In genomic region chr11:33891714-33892327, GRCh38 we compare ENCODE assay signal across 1 cellular context.
TF ChIP-seq lines count a peak whose summit lies in the region.

TSS of gene LMO2 (minus strand) at chr11:33892076. CDS start at chr11:33869716, 22,360 bp downstream.

TF ChIP-seq in K562, 482 proteins besides CTCF, POLR2A, EP300 and RAD21 (continued from another document and continues in another):
- TF ChIP-seq ZNF407 (IDR thresholded peaks at IDR 0.05; ENCODE audit: low read depth) (no peak), CAMTA2 (CRISPR knock-in tag; conservative IDR thresholded peaks at IDR 0.05) (no peak), ZFPM2 (CRISPR knock-in tag; IDR thresholded peaks at IDR 0.05) (no peak), FOXA1 (IDR thresholded peaks at IDR 0.05; ENCODE audit: borderline replicate concordance) (no peak), KAT2B (IDR thresholded peaks at IDR 0.05; ENCODE audit: low read depth, low read length) (no peak), RB1 (IDR thresholded peaks at IDR 0.05; ENCODE audit: low read depth) (no peak), ZNF133 (CRISPR knock-in tag; IDR thresholded peaks at IDR 0.05) (no peak), YY1 (IDR thresholded peaks at IDR 0.05; ENCODE audit: borderline replicate concordance in 1 of 3, control insufficient read depth in 1 of 3, extremely low read depth in 1 of 3, insufficient read depth in 3 of 3, insufficient read length in 1 of 3, insufficient replicate concordance in 2 of 3, low read depth in 1 of 3, low read length in 2 of 3) (peak in 1 of 3 experiments; percentile 54), THRB (CRISPR knock-in tag; conservative IDR thresholded peaks at IDR 0.05) (no peak), ZNF277 (CRISPR knock-in tag; IDR thresholded peaks at IDR 0.05; ENCODE audit: borderline replicate concordance) (no peak), WHSC1 (IDR thresholded peaks at IDR 0.05; ENCODE audit: low read length) (no peak), GTF2E2 (tag; IDR thresholded peaks at IDR 0.05) (no peak), KDM5B (IDR thresholded peaks at IDR 0.05; ENCODE audit: insufficient replicate concordance, low read depth, low read length) (no peak), NRF1 (conservative IDR thresholded peaks at IDR 0.05 in 1 of 2, IDR thresholded peaks at IDR 0.05 in 1 of 2) (no peak; a peak in 1 of 4 replicates), ZNF384 (IDR thresholded peaks at IDR 0.05; ENCODE audit: low read depth, low read length) (no peak), BCLAF1 (IDR thresholded peaks at IDR 0.05; ENCODE audit: borderline replicate concordance in 1 of 2, control insufficient read depth in 1 of 2, low read depth in 2 of 2, low read length in 1 of 2) (no peak), FOXK1 (CRISPR knock-in tag; IDR thresholded peaks at IDR 0.05; ENCODE audit: borderline replicate concordance) (no peak), HOXB6 (CRISPR knock-in tag; IDR thresholded peaks at IDR 0.05; ENCODE audit: borderline replicate concordance) (no peak), SREBF2 (CRISPR knock-in tag; IDR thresholded peaks at IDR 0.05) (no peak), ILF3 (IDR thresholded peaks at IDR 0.05; ENCODE audit: borderline replicate concordance) (no peak), TOE1 (IDR thresholded peaks at IDR 0.05; ENCODE audit: borderline replicate concordance) (no peak), TOE1 (CRISPR knock-in tag; IDR thresholded peaks at IDR 0.05; ENCODE audit: borderline replicate concordance, low read depth) (no peak), PCBP2 (IDR thresholded peaks at IDR 0.05; ENCODE audit: low read depth, low read length, poor library complexity, severe bottlenecking) (no peak), JUND (IDR thresholded peaks at IDR 0.05; ENCODE audit: borderline replicate concordance, low read depth, low read length) (peak; percentile 59), JUND (tag; IDR thresholded peaks at IDR 0.05; ENCODE audit: borderline replicate concordance, low read depth, low read length) (no peak), BRCA1 (IDR thresholded peaks at IDR 0.05) (no peak), BRCA1 (CRISPR knock-in tag; IDR thresholded peaks at IDR 0.05) (no peak), ARID1B (IDR thresholded peaks at IDR 0.05) (no peak), ZBTB7A (IDR thresholded peaks at IDR 0.05; ENCODE audit: borderline replicate concordance, control insufficient read depth, low read depth, low read length) (no peak), COPS2 (conservative IDR thresholded peaks at IDR 0.05) (no peak), DPF2 (IDR thresholded peaks at IDR 0.05) (no peak), ZNF584 (CRISPR knock-in tag; IDR thresholded peaks at IDR 0.05; ENCODE audit: low read depth) (no peak), MECOM (CRISPR knock-in tag; IDR thresholded peaks at IDR 0.05) (0 out of 2 replicates have a peak, but pooled peaks have one; percentile 5), MYBL2 (IDR thresholded peaks at IDR 0.05; ENCODE audit: low read depth) (no peak), MYBL2 (CRISPR knock-in tag; IDR thresholded peaks at IDR 0.05; ENCODE audit: borderline replicate concordance) (no peak), CHD1 (IDR thresholded peaks at IDR 0.05; ENCODE audit: low read length) (no peak), ZNF592 (IDR thresholded peaks at IDR 0.05) (peak; percentile 32), KLF13 (tag; IDR thresholded peaks at IDR 0.05; ENCODE audit: borderline replicate concordance, low read depth) (no peak), ZNF589 (CRISPR knock-in tag; IDR thresholded peaks at IDR 0.05; ENCODE audit: low read depth) (no peak), XRCC5 (IDR thresholded peaks at IDR 0.05; ENCODE audit: low read depth, low read length) (no peak), NFE2L1 (tag; IDR thresholded peaks at IDR 0.05; ENCODE audit: borderline replicate concordance, low read depth) (no peak), GATA2 (CRISPR knock-in tag; IDR thresholded peaks at IDR 0.05) (no peak), ZBTB34 (CRISPR knock-in tag; IDR thresholded peaks at IDR 0.05) (no peak), ATF4 (CRISPR knock-in tag; IDR thresholded peaks at IDR 0.05) (peak; percentile 66)
